Comparison of ENCODE assay signal across 9 cellular contexts in genomic region chr7:130363156-130363847, GRCh38. TPM values are rescaled to one million over a fixed set of nuclear protein-coding genes. Genes with fewer than 3 reads are reported as not detected.
DNase-seq lines count a peak whose midpoint lies in the region; ATAC-seq, FAIRE-seq and TF ChIP-seq lines count a peak whose summit lies in the region.
"Had no signal": no experiment of that assay in that cellular context is flagged by ENCODE, and none has a peak within 500 bp of the region (broad histone marks: within the 10 kb centered on the region; RNA-seq: fewer than 3 reads in every experiment).

No MANE protein-coding gene starts in this region.

- H3K27me3 Mint-ChIP-seq in activated naive CD4-positive, alpha-beta T cell treated with anti-CD3 and anti-CD28 coated beads, Interleukin-2, amount 10 ng/mL, durations not matched to agents 7 days and 5 days: no peaks in the 10 kb centered on the region
- peaks cover 3% of the 10 kb centered on the region in 2 donors for H3K27me3 Mint-ChIP-seq in CD4-positive, alpha-beta memory T cell

- H3K27me3 ChIP-seq in CD4-positive, alpha-beta memory T cell (ENCODE audit: insufficient read depth, low read length): no peaks in the 10 kb centered on the region

- H3K9ac ChIP-seq in kidney (ENCODE audit: low read length in 2 of 2): peak overlapping the region in 1 of 2 donors; percentile 32

- H3K9me3 ChIP-seq in kidney (ENCODE audit: control insufficient read depth in 1 of 2, low read length in 2 of 2): peaks cover 0 to 10% of the 10 kb centered on the region in 2 donors
- peaks cover 0 to 4% of the 10 kb centered on the region in 2 donors for H3K9me3 ChIP-seq in CD4-positive, alpha-beta memory T cell (ENCODE audit: control insufficient read depth in 1 of 2, low read length in 2 of 2)

- no peak for FAIRE-seq in kidney (lab: Jason Lieb, UNC)

- peaks cover 7% of the 10 kb centered on the region for H3K4me1 Mint-ChIP-seq in activated naive CD4-positive, alpha-beta T cell treated with anti-CD3 and anti-CD28 coated beads, Interleukin-2, amount 10 ng/mL, durations not matched to agents 7 days and 5 days
- peaks cover 0 to 14% (median 3%) of the 10 kb centered on the region in 4 donors for H3K4me1 Mint-ChIP-seq in CD4-positive, alpha-beta memory T cell

- H3K9me3 Mint-ChIP-seq in activated naive CD4-positive, alpha-beta T cell treated with anti-CD3 and anti-CD28 coated beads, Interleukin-2, amount 50 U/mL, for 72 hours: peaks cover 5 to 12% of the 10 kb centered on the region in 2 donors
- H3K9me3 Mint-ChIP-seq in activated naive CD4-positive, alpha-beta T cell treated with anti-CD3 and anti-CD28 coated beads, Interleukin-2, amount 10 ng/mL, durations not matched to agents 7 days and 5 days: peaks cover 23% of the 10 kb centered on the region
- H3K9me3 Mint-ChIP-seq in CD4-positive, alpha-beta memory T cell: peaks cover 0 to 18% (median 12%) of the 10 kb centered on the region in 8 donors

- peak overlapping the region; percentile 11 to 43 for H3K27ac ChIP-seq in kidney (ENCODE audit: low read depth in 2 of 2, low read length in 2 of 2)
- H3K27ac ChIP-seq in CD4-positive, alpha-beta memory T cell (ENCODE audit: low read depth, low read length): no peak overlapping the region

- H3K4me3 ChIP-seq in kidney (ENCODE audit: low read length in 2 of 2): no peak overlapping the region
- H3K4me3 ChIP-seq in CD4-positive, alpha-beta memory T cell (ENCODE audit: low read length in 2 of 2): no peak overlapping the region

- CTCF ChIA-PET in activated naive CD4-positive, alpha-beta T cell treated with anti-CD3 and anti-CD28 coated beads, Interleukin-2, amount 10 ng/mL, durations not matched to agents 7 days and 5 days (lab: Charles Lee): no interaction called here
- CTCF ChIA-PET in CD4-positive, alpha-beta memory T cell (lab: Charles Lee; ENCODE audit: partially characterized antibody): no interaction called here

- peak; percentile 55 to 64 for DNase-seq in activated naive CD4-positive, alpha-beta T cell treated with anti-CD3 and anti-CD28 coated beads, Interleukin-2, amount 50 U/mL, for 72 hours (ENCODE audit: low spot score in 2 of 2)
- no peak for DNase-seq in activated naive CD4-positive, alpha-beta T cell treated with anti-CD3 and anti-CD28 coated beads, Interleukin-2, amount 10 ng/mL, durations not matched to agents 7 days and 5 days
- DNase-seq in T1000 (lab: John Stamatoyannopoulos, UW) (peak; percentile 75), kidney (no peak), ureter (ENCODE audit: low spot score) (peak; percentile 77), NAMALWA (ENCODE audit: low spot score) (no peak), occipital lobe (lab: John Stamatoyannopoulos, UW) (no peak)
- no peak for DNase-seq in CD4-positive, alpha-beta memory T cell

- ATAC-seq in activated naive CD4-positive, alpha-beta T cell treated with anti-CD3 and anti-CD28 coated beads, Interleukin-2, amount 50 U/mL, for 72 hours: peak; percentile 92 to 99

- POLR2A ChIA-PET in CD4-positive, alpha-beta memory T cell (lab: Charles Lee; ENCODE audit: partially characterized antibody): no interaction called here

- TF ChIP-seq CTCF in kidney (IDR thresholded peaks at IDR 0.05; ENCODE audit: borderline replicate concordance, extremely low read depth, insufficient read depth): no peak

- no peak overlapping the region for H3K4me3 Mint-ChIP-seq in activated naive CD4-positive, alpha-beta T cell treated with anti-CD3 and anti-CD28 coated beads, Interleukin-2, amount 10 ng/mL, durations not matched to agents 7 days and 5 days
- peak overlapping the region in 1 of 8 donors; percentile 54 for H3K4me3 Mint-ChIP-seq in CD4-positive, alpha-beta memory T cell

- intact Hi-C loops in kidney (cut with DNase I): no loop called here
- intact Hi-C loops in CD4-positive, alpha-beta memory T cell (cut with micrococcal nuclease): no loop called here

- no peaks in the 10 kb centered on the region for H3K36me3 ChIP-seq in kidney (ENCODE audit: control insufficient read depth in 1 of 2, insufficient read depth in 2 of 2, low read length in 2 of 2)
- H3K36me3 ChIP-seq in CD4-positive, alpha-beta memory T cell (ENCODE audit: insufficient read depth, low read length): no peaks in the 10 kb centered on the region

- peaks cover 9% of the 10 kb centered on the region in 2 donors for H3K4me1 ChIP-seq in kidney (ENCODE audit: control insufficient read depth in 1 of 2, insufficient read depth in 1 of 2, low read depth in 1 of 2, low read length in 2 of 2)
- no peaks in the 10 kb centered on the region for H3K4me1 ChIP-seq in CD4-positive, alpha-beta memory T cell (ENCODE audit: insufficient read depth, low read length)

- H3K36me3 Mint-ChIP-seq in activated naive CD4-positive, alpha-beta T cell treated with anti-CD3 and anti-CD28 coated beads, Interleukin-2, amount 50 U/mL, for 72 hours: peaks cover 16 to 37% of the 10 kb centered on the region in 2 donors
- no peaks in the 10 kb centered on the region for H3K36me3 Mint-ChIP-seq in activated naive CD4-positive, alpha-beta T cell treated with anti-CD3 and anti-CD28 coated beads, Interleukin-2, amount 10 ng/mL, durations not matched to agents 7 days and 5 days
- peaks cover 0 to 7% of the 10 kb centered on the region in 2 donors for H3K36me3 Mint-ChIP-seq in CD4-positive, alpha-beta memory T cell

- no peak overlapping the region for H3K27ac Mint-ChIP-seq in activated naive CD4-positive, alpha-beta T cell treated with anti-CD3 and anti-CD28 coated beads, Interleukin-2, amount 50 U/mL, for 72 hours
- H3K27ac Mint-ChIP-seq in activated naive CD4-positive, alpha-beta T cell treated with anti-CD3 and anti-CD28 coated beads, Interleukin-2, amount 10 ng/mL, durations not matched to agents 7 days and 5 days: no peak overlapping the region
- no peak overlapping the region for H3K27ac Mint-ChIP-seq in CD4-positive, alpha-beta memory T cell

RNA-seq across cellular contexts. Expression of gene CPA1, which starts 17.0 kb away (rescaled TPM):
- total RNA-seq in activated naive CD4-positive, alpha-beta T cell treated with anti-CD3 and anti-CD28 coated beads, Interleukin-2, amount 50 U/mL, for 72 hours: not detected
- total RNA-seq in kidney: 0.50 TPM
- 1.1 TPM for polyA plus RNA-seq in kidney (ENCODE audit: insufficient read depth, low read depth, low replicate concordance)
- not detected for total RNA-seq in ureter
- not detected for total RNA-seq in occipital lobe
- not detected for total RNA-seq in CD4-positive, alpha-beta memory T cell
- polyA plus RNA-seq in CD4-positive, alpha-beta memory T cell: not detected
- total RNA-seq: glomerular endothelial cell had no signal

RNA-seq across cellular contexts. Expression of gene CPA5, which starts 18.7 kb away (rescaled TPM):
- 1 to 10 TPM; 1.7 to 9.9 TPM for total RNA-seq in activated naive CD4-positive, alpha-beta T cell treated with anti-CD3 and anti-CD28 coated beads, Interleukin-2, amount 50 U/mL, for 72 hours
- 1.1 TPM for total RNA-seq in kidney
- 0.54 TPM for polyA plus RNA-seq in kidney (ENCODE audit: insufficient read depth, low read depth, low replicate concordance)
- total RNA-seq in ureter: 0.57 TPM
- total RNA-seq in occipital lobe: not detected
- not detected for total RNA-seq in CD4-positive, alpha-beta memory T cell
- 10 to 100 TPM; 12.3 to 23.7 TPM for polyA plus RNA-seq in CD4-positive, alpha-beta memory T cell
- total RNA-seq: glomerular endothelial cell had no signal

Comparison
In these comparisons a context has a peak if more than half of its experiments do, and no peak if none do; other contexts are left out.
1. DNase-seq: peak in activated naive CD4-positive, alpha-beta T cell treated with anti-CD3 and anti-CD28 coated beads, Interleukin-2, amount 50 U/mL, for 72 hours (2 of 2), T1000 (single experiment) and ureter (single experiment); none in activated naive CD4-positive, alpha-beta T cell treated with anti-CD3 and anti-CD28 coated beads, Interleukin-2, amount 10 ng/mL, durations not matched to agents 7 days and 5 days (single experiment), kidney (single experiment), NAMALWA (single experiment), occipital lobe (single experiment) and CD4-positive, alpha-beta memory T cell (0 of 5).